Comparison of ENCODE assay signal across 9 cellular contexts in the genomic region with DNA sequence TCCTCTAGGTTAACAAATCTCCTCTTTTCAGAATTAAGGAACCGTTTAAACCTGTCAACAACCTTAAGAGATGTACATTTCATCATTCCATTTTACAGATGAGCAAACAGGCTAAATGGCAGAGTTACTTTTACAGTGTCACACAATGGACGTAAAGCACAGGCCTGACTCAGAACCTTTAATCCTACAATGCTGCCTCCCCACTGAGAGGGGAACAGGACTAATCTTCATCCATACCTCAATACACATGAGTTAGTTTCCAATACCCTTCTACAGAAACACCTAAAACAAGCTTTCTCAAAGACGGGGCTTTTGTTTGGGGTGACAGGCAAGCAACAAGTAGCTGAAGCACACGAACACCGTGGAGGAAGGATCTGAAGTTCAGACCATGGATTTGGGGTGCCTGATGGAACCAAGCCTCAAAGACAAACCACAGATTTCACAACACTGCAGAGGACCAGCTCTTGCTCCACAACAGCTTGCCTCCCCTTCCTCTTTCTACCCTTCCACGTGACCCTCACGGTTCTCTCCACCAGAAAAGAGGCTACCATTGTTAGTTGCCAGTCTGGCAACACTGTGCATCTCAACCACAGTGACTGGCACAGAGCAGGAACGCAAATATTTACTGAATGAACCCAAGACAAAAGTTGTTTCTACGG. TPM values are rescaled to one million over a fixed set of nuclear protein-coding genes. Genes with fewer than 3 reads are reported as not detected.
A peak's percentile ranks its signal among the peaks of the same experiment; 100 is the strongest.
DNase-seq lines count a peak whose midpoint lies in the region; ATAC-seq, FAIRE-seq and TF ChIP-seq lines count a peak whose summit lies in the region.
"Had no signal": no experiment of that assay in that cellular context is flagged by ENCODE, and none has a peak within 500 bp of the region (broad histone marks: within the 10 kb centered on the region; RNA-seq: fewer than 3 reads in every experiment).

No MANE protein-coding gene starts in this region.

- dilution Hi-C loops in keratinocyte (cut with MboI; ENCODE audit: extremely low pct_ligation_motif_present, low sequenced_read_pairs): no loop called here

- H3K9me3 Mint-ChIP-seq in stimulated activated memory B cell treated with anti-CD40 and anti-IgM and Interleukin-4, amounts not matched to agents 10 μg/mL and 1 μg/mL and 100 μg/mL, for 72 hours: peaks cover 2% of the 10 kb centered on the region

- ATAC-seq in heart left ventricle: peak in 3 of 4 donors; percentile 9 to 46 (median 30)
- no peak for ATAC-seq in Right ventricle myocardium inferior
- no peak for ATAC-seq in stimulated activated memory B cell treated with anti-CD40 and anti-IgM and Interleukin-4, amounts not matched to agents 10 μg/mL and 1 μg/mL and 100 μg/mL, for 72 hours
- no peak for ATAC-seq in HG03159 (IDR thresholded peaks at IDR 0.05; ENCODE audit: unreplicated experiment)

- peak overlapping the region; percentile 83 for H3K4me2 ChIP-seq in keratinocyte (ENCODE audit: control insufficient read depth, extremely low read depth, insufficient read depth, low read depth, low read length)

- H3K4me1 ChIP-seq in heart left ventricle: peaks cover 0 to 38% (median 15%) of the 10 kb centered on the region in 12 donors
- H3K4me1 ChIP-seq in keratinocyte (ENCODE audit: control insufficient read depth, extremely low read depth, insufficient read depth, low read length): peaks cover 18% of the 10 kb centered on the region
- H3K4me1 ChIP-seq in testis: peaks cover 3% of the 10 kb centered on the region

- peak overlapping the region in 9 of 12 donors; percentile 75 to 99 (median 89) for H3K4me3 ChIP-seq in heart left ventricle
- no peak overlapping the region for H3K4me3 ChIP-seq in keratinocyte (ENCODE audit: control insufficient read depth in 2 of 3, extremely low read depth in 1 of 3, insufficient read depth in 2 of 3, low read depth in 1 of 3, low read length in 3 of 3)
- H3K4me3 ChIP-seq in testis: no peak overlapping the region

- H3K27me3 Mint-ChIP-seq in stimulated activated memory B cell treated with anti-CD40 and anti-IgM and Interleukin-4, amounts not matched to agents 10 μg/mL and 1 μg/mL and 100 μg/mL, for 72 hours: no peaks in the 10 kb centered on the region

- H3K9ac ChIP-seq in keratinocyte (ENCODE audit: control insufficient read depth, extremely low read depth, insufficient read depth, low read length): no peak overlapping the region

- no peak overlapping the region for H2AFZ ChIP-seq in keratinocyte (ENCODE audit: control insufficient read depth, low read length)

- H3K9me1 ChIP-seq in keratinocyte (ENCODE audit: control insufficient read depth, extremely low read depth, insufficient read depth, low read length): no peaks in the 10 kb centered on the region

- H3K36me3 Mint-ChIP-seq in stimulated activated memory B cell treated with anti-CD40 and anti-IgM and Interleukin-4, amounts not matched to agents 10 μg/mL and 1 μg/mL and 100 μg/mL, for 72 hours: peaks cover 5% of the 10 kb centered on the region

- TF ChIP-seq POLR2A in heart left ventricle (IDR thresholded peaks at IDR 0.05): peak in 1 of 2 donors; percentile 20
- no peak for TF ChIP-seq POLR2A in testis (IDR thresholded peaks at IDR 0.05)

- H3K27ac Mint-ChIP-seq in stimulated activated memory B cell treated with anti-CD40 and anti-IgM and Interleukin-4, amounts not matched to agents 10 μg/mL and 1 μg/mL and 100 μg/mL, for 72 hours: peak overlapping the region; percentile 77

- WGBS in heart left ventricle, 4 donors: 68 to 78% (median 74%) methylated on average over 9 of the region's 9 CpGs
- WGBS in testis, 2 donors: 52 to 55% methylated on average over 9 of the region's 9 CpGs

- peak; percentile 26 for FAIRE-seq in keratinocyte (lab: Jason Lieb, UNC)

- TF ChIP-seq CTCF in heart left ventricle (IDR thresholded peaks at IDR 0.05): no peak
- TF ChIP-seq CTCF in keratinocyte (optimal IDR thresholded peaks at IDR 0.05 in 1 of 3, IDR thresholded peaks at IDR 0.05 in 1 of 3, conservative IDR thresholded peaks at IDR 0.05 in 1 of 3; ENCODE audit: extremely low read depth in 1 of 3, insufficient read depth in 2 of 3, low read length in 3 of 3): no peak
- TF ChIP-seq CTCF in testis (IDR thresholded peaks at IDR 0.05): no peak

- H4K20me1 ChIP-seq in keratinocyte (ENCODE audit: control insufficient read depth, extremely low read depth, insufficient read depth, low read length): no peaks in the 10 kb centered on the region

- H3K27me3 ChIP-seq in heart left ventricle: no peaks in the 10 kb centered on the region
- peaks cover 10% of the 10 kb centered on the region for H3K27me3 ChIP-seq in keratinocyte (ENCODE audit: control insufficient read depth, extremely low read depth, insufficient read depth, low read length)
- H3K27me3 ChIP-seq in testis: no peaks in the 10 kb centered on the region
- H3K27me3 ChIP-seq: tibial artery had no signal

- H3K4me3 Mint-ChIP-seq in stimulated activated memory B cell treated with anti-CD40 and anti-IgM and Interleukin-4, amounts not matched to agents 10 μg/mL and 1 μg/mL and 100 μg/mL, for 72 hours: peak overlapping the region; percentile 90

- H3K36me3 ChIP-seq in heart left ventricle (no peaks in the 10 kb centered on the region), keratinocyte (ENCODE audit: control insufficient read depth in 2 of 2, extremely low read depth in 1 of 2, insufficient read depth in 2 of 2, low read length in 2 of 2) (no peaks in the 10 kb centered on the region), testis (ENCODE audit: low read depth, missing control alignments) (no peaks in the 10 kb centered on the region)
- H3K36me3 ChIP-seq: tibial artery had no signal

- H3K27ac ChIP-seq in heart left ventricle (peak overlapping the region in 4 of 12 donors; percentile 21 to 99 (median 96)), angular gyrus (ENCODE audit: low read depth, low read length) (peak overlapping the region; percentile 88), keratinocyte (ENCODE audit: control insufficient read depth, insufficient read depth, low read length) (no peak overlapping the region), testis (no peak overlapping the region)

- H3K79me2 ChIP-seq in keratinocyte (ENCODE audit: control insufficient read depth, insufficient read depth, low read length): peaks cover 19% of the 10 kb centered on the region

- H3K4me1 Mint-ChIP-seq in stimulated activated memory B cell treated with anti-CD40 and anti-IgM and Interleukin-4, amounts not matched to agents 10 μg/mL and 1 μg/mL and 100 μg/mL, for 72 hours: peaks cover 30% of the 10 kb centered on the region

- peak; percentile 33 to 49 (median 48) for DNase-seq in heart left ventricle
- DNase-seq in Right ventricle myocardium inferior (ENCODE audit: missing footprints): no peak
- no peak for DNase-seq in keratinocyte (ENCODE audit: low read depth, low spot score)
- DNase-seq in testis: no peak
- DNase-seq in T1000 (lab: John Stamatoyannopoulos, UW): no peak

- H3K9me3 ChIP-seq in heart left ventricle (peaks cover 0 to 6% (median 0%) of the 10 kb centered on the region in 12 donors), keratinocyte (ENCODE audit: control insufficient read depth, low read depth, low read length) (peaks cover 4% of the 10 kb centered on the region), testis (no peaks in the 10 kb centered on the region)
- H3K9me3 ChIP-seq: tibial artery had no signal

- intact Hi-C loops in heart left ventricle (cut with DNase I) (loop anchor here in 3 of 10 donors (5.0 to 10.0 kb wide), 3 partner anchors 65 to 165 kb away; partner anchors contain the start of gene TBC1D9B (in 2 of the 3)), Right ventricle myocardium inferior (cut with DNase I) (loop anchor here (2.0 to 5.0 kb wide), 4 partner anchors 43 to 162 kb away; partner anchors contain the start of gene TBC1D9B), testis (cut with DNase I; ENCODE audit: low total_unique reads) (no loop called here)

RNA-seq across cellular contexts. Expression of gene RNF130, which starts 1.8 kb away (rescaled TPM):
- total RNA-seq in heart left ventricle (10 to 100 TPM; 34.4 to 76.2 (median 40.5) TPM), Right ventricle myocardium inferior (51.2 TPM), testis (10 to 100 TPM; 56.5 to 65.0 TPM)
- polyA plus RNA-seq in heart left ventricle (10 to 100 TPM; 26.3 to 32.3 TPM), keratinocyte (15.1 to 20.0 TPM (median 17.5 TPM) in 3 replicates), testis (ENCODE audit: insufficient read depth, low read depth, low replicate concordance) (44.3 TPM)
- 9.3 TPM for polyA plus RNA-seq in keratinocyte (2011; ENCODE audit: low read depth)
- 13.7 and 23.8 TPM in 2 replicates for polyA plus RNA-seq in keratinocyte (2011; cell fraction: cytosol; rRNA removed)
- polyA plus RNA-seq in keratinocyte (2011; cell fraction: nucleus; rRNA removed): 12.1 and 12.9 TPM in 2 replicates
- polyA plus RNA-seq in keratinocyte (2012; ENCODE audit: low replicate concordance): 7.4 and 12.0 TPM in 2 replicates
- 7.6 to 10.0 TPM (median 9.0 TPM) in 3 replicates for polyA minus RNA-seq in keratinocyte
- 10.6 TPM for polyA minus RNA-seq in keratinocyte (2011; cell fraction: cytosol; rRNA and poly(A)+ RNA removed)
- 4.1 and 14.0 TPM in 2 replicates for polyA minus RNA-seq in keratinocyte (2011; cell fraction: nucleus; rRNA and poly(A)+ RNA removed)

Comparison
In these comparisons a context has a peak if more than half of its experiments do, and no peak if none do; other contexts are left out.
1. ATAC-seq: peak in heart left ventricle (3 of 4); none in Right ventricle myocardium inferior (single experiment), stimulated activated memory B cell treated with anti-CD40 and anti-IgM and Interleukin-4, amounts not matched to agents 10 μg/mL and 1 μg/mL and 100 μg/mL, for 72 hours (single experiment) and HG03159 (single experiment).
2. DNase-seq: peak in heart left ventricle (5 of 5); none in Right ventricle myocardium inferior (single experiment), keratinocyte (single experiment), testis (single experiment) and T1000 (single experiment).
3. H3K4me3 ChIP-seq: peak in heart left ventricle (9 of 12); none in keratinocyte (0 of 3) and testis (0 of 2).